8 cellular contexts compared by ENCODE assay signal in genomic region chr12:104958946-104959841, GRCh38. TPM values are rescaled to one million over a fixed set of nuclear protein-coding genes. Genes with fewer than 3 reads are reported as not detected.
DNase-seq lines count a peak whose midpoint lies in the region; ATAC-seq and TF ChIP-seq lines count a peak whose summit lies in the region.

No MANE protein-coding gene starts in this region.

- H3K27ac Mint-ChIP-seq in T-cell (peak overlapping the region in 1 of 2 donors; percentile 76), progenitor cell of endocrine pancreas (no peak overlapping the region)

- H3K9me3 Mint-ChIP-seq in T-cell (no peaks in the 10 kb centered on the region), progenitor cell of endocrine pancreas (ENCODE audit: low read depth) (no peaks in the 10 kb centered on the region)

- no peak for TF ChIP-seq CTCF in progenitor cell of endocrine pancreas (IDR thresholded peaks at IDR 0.05; ENCODE audit: unreplicated experiment)

- H3K27me3 Mint-ChIP-seq in T-cell, result peaks cover 11 to 12% of the 10 kb centered on the region in 2 donors
- H3K27me3 Mint-ChIP-seq in progenitor cell of endocrine pancreas, result peaks cover 60% of the 10 kb centered on the region

- CTCF ChIA-PET in T-cell (lab: Charles Lee), result interaction anchor here (0.6 to 1.6 kb wide), 7 partner anchors 13 to 577 kb away, joined by 3 to 8 read pairs (median 5); no protein-coding TSS in a partner anchor

- H3K4me3 Mint-ChIP-seq in T-cell (peak overlapping the region; percentile 88 to 95 (median 90)), progenitor cell of endocrine pancreas (ENCODE audit: low read depth) (peak overlapping the region; percentile 76)

- POLR2A ChIA-PET in T-cell (lab: Charles Lee), result interaction anchor here (0.5 to 0.6 kb wide), 3 partner anchors 48 to 846 kb away, joined by 4 to 11 read pairs (median 8); no protein-coding TSS in a partner anchor

- H3K4me1 Mint-ChIP-seq in T-cell, result peaks cover 17 to 22% (median 21%) of the 10 kb centered on the region in 3 donors
- peaks cover 8% of the 10 kb centered on the region for H3K4me1 Mint-ChIP-seq in progenitor cell of endocrine pancreas (ENCODE audit: low read depth)

- ATAC-seq in T-cell (replicated peaks in 1 of 4), result no peak
- no peak for ATAC-seq in GM21447 (IDR thresholded peaks at IDR 0.05; ENCODE audit: unreplicated experiment)
- no peak for ATAC-seq in HG03342 (IDR thresholded peaks at IDR 0.05; ENCODE audit: unreplicated experiment)

- DNase-seq in stimulated activated CD4-positive, alpha-beta T cell treated with anti-CD3 and anti-CD28 coated beads, Interleukin-15, amount 100 ng/mL, for 24 hours, result peak; percentile 5
- no peak for DNase-seq in stimulated activated CD4-positive, alpha-beta T cell treated with anti-CD3 and anti-CD28 coated beads, Interleukin-4, amount 100 ng/mL, for 1 hour
- no peak for DNase-seq in T-cell
- DNase-seq in fibroblast of peridontal ligament (ENCODE audit: extremely low read depth), result peak; percentile 75
- no peak for DNase-seq in progenitor cell of endocrine pancreas (ENCODE audit: low spot score, unreplicated experiment)
- DNase-seq in D341Med (ENCODE audit: low spot score), result no peak

- H3K36me3 Mint-ChIP-seq in T-cell (no peaks in the 10 kb centered on the region), progenitor cell of endocrine pancreas (ENCODE audit: insufficient read depth) (no peaks in the 10 kb centered on the region)

RNA-seq across cellular contexts. Expression of gene SLC41A2, which starts 1.1 kb away (rescaled TPM):
- 1 to 10 TPM; 2.4 to 3.8 (median 3.4) TPM for total RNA-seq in T-cell
- 7.6 and 8.9 TPM in 2 replicates for total RNA-seq in progenitor cell of endocrine pancreas

RNA-seq across cellular contexts. Expression of gene NOPCHAP1, which starts 26.9 kb away (rescaled TPM):
- total RNA-seq in T-cell (10 to 100 TPM; 11.4 to 15.5 (median 14.9) TPM), progenitor cell of endocrine pancreas (22.3 and 24.3 TPM in 2 replicates)

Comparison
In these comparisons a context has a peak if more than half of its experiments do, and no peak if none do; other contexts are left out.
1. DNase-seq: peak in stimulated activated CD4-positive, alpha-beta T cell treated with anti-CD3 and anti-CD28 coated beads, Interleukin-15, amount 100 ng/mL, for 24 hours (single experiment) and fibroblast of peridontal ligament (single experiment); none in stimulated activated CD4-positive, alpha-beta T cell treated with anti-CD3 and anti-CD28 coated beads, Interleukin-4, amount 100 ng/mL, for 1 hour (single experiment), T-cell (0 of 34), progenitor cell of endocrine pancreas (single experiment) and D341Med (single experiment).